ENCODE assay signal across 8 cellular contexts in genomic region chr15:56918046-56918906, GRCh38. TPM values are rescaled to one million over a fixed set of nuclear protein-coding genes. Genes with fewer than 3 reads are reported as not detected.
DNase-seq lines count a peak whose midpoint lies in the region; ATAC-seq, FAIRE-seq and TF ChIP-seq lines count a peak whose summit lies in the region.

Gene TCF12 (plus strand): TSS chr15:56918644. CDS start chr15:56919914, 1,270 bp downstream.

- ATAC-seq in HG02870 (IDR thresholded peaks at IDR 0.05; ENCODE audit: unreplicated experiment): peak; percentile 71
- ATAC-seq in left ventricle myocardium superior: peak; percentile 97
- ATAC-seq in psoas muscle: peak; percentile 92 to 95 (median 94)

- H3K4me3 ChIP-seq in psoas muscle: peak within 1 kb of the TSS; percentile 93

- H3K36me3 ChIP-seq in psoas muscle (ENCODE audit: insufficient read depth in 1 of 2, low read depth in 1 of 2): peaks cover 0 to 18% of the 10 kb centered on the region in 2 donors

- peak within 1 kb of the TSS; percentile 90 for H3K27ac ChIP-seq in psoas muscle

- 0 to 1% (median 1%) methylated on average over 80 to 93 of the region's 93 CpGs for WGBS in psoas muscle, 3 donors

- H3K9me3 ChIP-seq in psoas muscle: no peaks in the 10 kb centered on the region

- peaks cover 25% of the 10 kb centered on the region for H3K4me1 ChIP-seq in psoas muscle

- H3K27me3 ChIP-seq in psoas muscle (ENCODE audit: insufficient read depth in 3 of 3, low read length in 2 of 3): no peaks in the 10 kb centered on the region

- intact Hi-C loops in T-helper 1 cell treated with Interleukin-12 subunit alpha and Interleukin-12 subunit beta and Interleukin-4 antibody, amounts not matched to agents 30 ng/mL and 1 ng/mL, for 36 hours (cut with micrococcal nuclease): loop anchor here (1.0 to 5.0 kb wide), 7 partner anchors 31 to 789 kb away; partner anchors contain the start of genes POLR2M and ZNF280D
- intact Hi-C loops in left ventricle myocardium superior (cut with micrococcal nuclease) (loop anchor here (5.0 kb wide), 1 partner anchor 36 kb away; no protein-coding TSS in a partner anchor), psoas muscle (cut with DNase I) (loop anchor here (1.0 to 10.0 kb wide), 6 partner anchors 29 to 387 kb away; no protein-coding TSS in a partner anchor)

- peak; percentile 81 for FAIRE-seq in urothelium cell line (lab: Jason Lieb, UNC)

- TF ChIP-seq CTCF in GM13976 (IDR thresholded peaks at IDR 0.05; ENCODE audit: borderline replicate concordance, control extremely low read depth, extremely low read depth, insufficient read depth, missing control alignments) (peak; percentile 50), psoas muscle (IDR thresholded peaks at IDR 0.05) (peak; percentile 37)

- DNase-seq in GM13976 (ENCODE audit: low spot score): peak; percentile 94
- DNase-seq in NCI-H146 treated with DMSO at 0.1 percent for 48 hours (lab: John Stamatoyannopoulos, UW; ENCODE audit: unreplicated experiment): peak; percentile 80
- peak; percentile 94 for DNase-seq in amniotic stem cell (lab: John Stamatoyannopoulos, UW)
- peak; percentile 97 for DNase-seq in left ventricle myocardium superior
- peak; percentile 96 to 97 for DNase-seq in psoas muscle
- peak; percentile 95 for DNase-seq in urothelium cell line (ENCODE audit: low spot score)

- in situ Hi-C loops in GM13976 (cut with MboI; ENCODE audit: low sequenced_read_pairs, unreplicated experiment): loop anchor here (25.0 kb wide), 1 partner anchor 394 kb away; no protein-coding TSS in a partner anchor

RNA-seq across cellular contexts. Expression of gene TCF12, which starts in this region (rescaled TPM):
- 82.7 and 86.2 TPM in 2 replicates for total RNA-seq in T-helper 1 cell treated with Interleukin-12 subunit alpha and Interleukin-12 subunit beta and Interleukin-4 antibody, amounts not matched to agents 30 ng/mL and 1 ng/mL, for 36 hours
- total RNA-seq in left ventricle myocardium superior (48.4 TPM), psoas muscle (10 to 100 TPM; 30.5 to 53.1 (median 44.8) TPM)
- polyA plus RNA-seq in psoas muscle: 10 to 100 TPM; 10.5 to 20.0 (median 10.7) TPM

Comparison
In these comparisons a context has a peak if more than half of its experiments do, and no peak if none do; other contexts are left out.
1. Peak in every context shown above with its lines: DNase-seq, ATAC-seq, H3K4me3 ChIP-seq and H3K27ac ChIP-seq.